In the genomic region with DNA sequence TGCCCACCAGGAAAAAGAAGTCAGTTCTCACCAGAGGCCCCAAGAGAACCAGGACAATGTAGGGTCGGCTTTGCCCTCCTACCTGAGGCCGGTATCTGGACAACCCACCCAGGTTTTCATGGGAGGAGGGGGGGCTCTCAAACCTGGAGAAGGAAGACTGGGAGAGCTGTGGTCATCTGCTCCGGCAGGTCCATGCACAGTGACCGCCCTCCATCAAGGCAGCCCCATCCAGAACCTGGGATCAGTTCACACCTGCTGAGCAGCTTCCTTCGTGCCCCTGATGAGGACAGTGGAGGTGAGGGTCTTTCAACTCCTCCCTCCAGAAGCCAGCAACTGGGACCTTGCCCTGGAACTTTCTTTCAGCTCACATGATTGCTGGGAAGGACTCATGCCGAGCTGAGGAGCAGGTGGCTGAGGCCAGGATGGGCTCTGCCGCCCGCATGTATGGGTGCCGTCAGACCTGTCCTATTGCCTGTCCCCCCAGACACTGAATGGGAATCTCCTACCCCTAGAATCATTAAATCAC, we compare ENCODE assay signal across 39 cellular contexts. TPM values are rescaled to one million over a fixed set of nuclear protein-coding genes. Genes with fewer than 3 reads are reported as not detected.
"Had no signal": no experiment of that assay in that cellular context is flagged by ENCODE, and none has a peak within 500 bp of the region (broad histone marks: within the 10 kb centered on the region; RNA-seq: fewer than 3 reads in every experiment).

No MANE protein-coding gene starts in this region.

- H3K9me3 ChIP-seq: ascending aorta had no signal

- H3K36me3 Mint-ChIP-seq: activated CD4-positive, alpha-beta memory T cell treated with anti-CD3 and anti-CD28 coated beads for 36 hours; activated naive CD4-positive, alpha-beta T cell treated with anti-CD3 and anti-CD28 coated beads, Interleukin-2, amount 50 U/mL, for 24 hours; activated naive CD8-positive, alpha-beta T cell; brain had no signal

- H3K27ac ChIP-seq: ascending aorta, cardiac muscle cell, VCaP had no signal

- ATAC-seq: activated CD8-positive, alpha-beta T cell treated with anti-CD3 and anti-CD28 coated beads for 36 hours; activated naive CD8-positive, alpha-beta T cell treated with anti-CD3 and anti-CD28 coated beads, Interleukin-2, amount 50 U/mL, for 24 hours; activated T-cell treated with anti-CD3 and anti-CD28 coated beads, Interleukin-2, amount 50 U/mL, for 4 hours; activated T-cell treated with anti-CD3 and anti-CD28 coated beads, Interleukin-2, amount 50 U/mL, for 72 hours; activated T-helper 17 cell treated with anti-CD3 and anti-CD28 coated beads, Interleukin-2, amount 50 U/mL, for 72 hours had no signal

- H3K9me3 Mint-ChIP-seq: activated naive CD4-positive, alpha-beta T cell treated with anti-CD3 and anti-CD28 coated beads, Interleukin-2, amount 50 U/mL, for 24 hours; activated T-cell treated with anti-CD3 and anti-CD28 coated beads, Interleukin-2, amount 50 U/mL, for 4 hours had no signal

- H3K36me3 ChIP-seq: ascending aorta, cardiac muscle cell had no signal

- DNase-seq: activated B cell treated with CpG ODN at 0.5 μM for 24 hours; activated CD4-positive, alpha-beta memory T cell treated with anti-CD3 and anti-CD28 coated beads for 36 hours; activated CD4-positive, alpha-beta T cell treated with anti-CD3 and anti-CD28 coated beads for 4 hours; activated CD4-positive, alpha-beta T cell treated with anti-CD3 and anti-CD28 coated beads, Interleukin-2, amount 10 ng/mL, durations not matched to agents 24 days and 14 days; activated CD4-positive, alpha-beta T cell treated with anti-CD3 and anti-CD28 coated beads, Interleukin-2, amount 50 U/mL, for 1 hour; activated CD4-positive, alpha-beta T cell treated with anti-CD3 and anti-CD28 coated beads, Interleukin-2, amount 50 U/mL, for 4 hours; activated CD4-positive, CD25-positive, alpha-beta regulatory T cell treated with anti-CD3 and anti-CD28 coated beads, Interleukin-2, amount 50 U/mL, for 72 hours; activated CD8-positive, alpha-beta memory T cell treated with anti-CD3 and anti-CD28 coated beads, Interleukin-2, amount 50 U/mL, for 4 hours; activated CD8-positive, alpha-beta T cell treated with anti-CD3 and anti-CD28 coated beads for 36 hours; activated effector memory CD4-positive, alpha-beta T cell treated with anti-CD3 and anti-CD28 coated beads, Interleukin-2, amount 50 U/mL, for 16 hours; activated gamma-delta T cell treated with Interleukin-2 at 50 U/mL for 16 hours; activated naive CD4-positive, alpha-beta T cell; activated naive CD4-positive, alpha-beta T cell treated with anti-CD3 and anti-CD28 coated beads, Interleukin-2, amount 10 ng/mL, durations not matched to agents 7 days and 5 days; activated naive CD8-positive, alpha-beta T cell treated with anti-CD3 and anti-CD28 coated beads, Interleukin-2, amount 10 ng/mL, durations not matched to agents 7 days and 5 days; activated naive CD8-positive, alpha-beta T cell treated with anti-CD3 and anti-CD28 coated beads, Interleukin-2, amount 50 U/mL, for 24 hours; activated T-cell treated with anti-CD3 and anti-CD28 coated beads for 4 hours; activated T-cell treated with anti-CD3 and anti-CD28 coated beads, Interleukin-2, amount 50 U/mL, for 1 hour; activated T-cell treated with anti-CD3 and anti-CD28 coated beads, Interleukin-2, amount 50 U/mL, for 4 hours; activated T-cell treated with anti-CD3 and anti-CD28 coated beads, Interleukin-2, amount 50 U/mL, for 72 hours; amygdala; anterior cingulate cortex; caudate nucleus; cerebellar nuclear complex; T-helper 1 cell; T-helper 2 cell; T-helper 9 cell had no signal

- H3K4me1 ChIP-seq: ascending aorta had no signal

- H3K4me1 Mint-ChIP-seq: activated B cell treated with CpG ODN at 0.5 μM for 24 hours; activated CD4-positive, alpha-beta T cell treated with anti-CD3 and anti-CD28 coated beads, Interleukin-2, amount 10 ng/mL, durations not matched to agents 24 days and 14 days; activated naive CD4-positive, alpha-beta T cell treated with anti-CD3 and anti-CD28 coated beads, Interleukin-2, amount 10 ng/mL, durations not matched to agents 7 days and 5 days; activated naive CD4-positive, alpha-beta T cell treated with anti-CD3 and anti-CD28 coated beads, Interleukin-2, amount 50 U/mL, for 24 hours; activated naive CD8-positive, alpha-beta T cell treated with anti-CD3 and anti-CD28 coated beads, Interleukin-2, amount 10 ng/mL, durations not matched to agents 7 days and 5 days; central memory CD8-positive, alpha-beta T cell had no signal

- H3K27me3 ChIP-seq: ascending aorta, cardiac muscle cell had no signal

- H3K4me3 Mint-ChIP-seq: activated B cell treated with CpG ODN at 0.5 μM for 24 hours; activated CD4-positive, alpha-beta memory T cell treated with anti-CD3 and anti-CD28 coated beads for 36 hours; activated CD4-positive, alpha-beta T cell treated with anti-CD3 and anti-CD28 coated beads, Interleukin-2, amount 10 ng/mL, durations not matched to agents 24 days and 14 days; activated CD8-positive, alpha-beta T cell treated with anti-CD3 and anti-CD28 coated beads for 36 hours; activated naive CD4-positive, alpha-beta T cell treated with anti-CD3 and anti-CD28 coated beads, Interleukin-2, amount 10 ng/mL, durations not matched to agents 7 days and 5 days; activated naive CD4-positive, alpha-beta T cell treated with anti-CD3 and anti-CD28 coated beads, Interleukin-2, amount 50 U/mL, for 24 hours; activated naive CD8-positive, alpha-beta T cell; activated naive CD8-positive, alpha-beta T cell treated with anti-CD3 and anti-CD28 coated beads, Interleukin-2, amount 10 ng/mL, durations not matched to agents 7 days and 5 days; activated naive CD8-positive, alpha-beta T cell treated with anti-CD3 and anti-CD28 coated beads, Interleukin-2, amount 50 U/mL, for 24 hours; activated T-cell treated with anti-CD3 and anti-CD28 coated beads, Interleukin-2, amount 50 U/mL, for 4 hours; activated T-cell treated with anti-CD3 and anti-CD28 coated beads, Interleukin-2, amount 50 U/mL, for 72 hours; activated T-helper 1 cell treated with anti-CD3 and anti-CD28 coated beads, Interleukin-12 subunit alpha, Interleukin-12 subunit beta, Interleukin-2, Interleukin-4 antibody, amounts not matched to agents 30 ng/mL and 10 ng/mL and 1 ng/mL, durations not matched to agents 14 hours and 24 hours and 36 hours; activated T-helper 17 cell treated with anti-CD3 and anti-CD28 coated beads, Interleukin-2, amount 50 U/mL, for 72 hours; brain; central memory CD8-positive, alpha-beta T cell; T-helper 1 cell treated with Interleukin-12 subunit alpha and Interleukin-12 subunit beta and Interleukin-4 antibody, amounts not matched to agents 30 μg/mL and 1 μg/mL, for 36 hours; T-helper 2 cell treated with Interferon-gamma antibody and Interleukin-4, amounts not matched to agents 5 μg/mL and 100 μg/mL, for 36 hours had no signal

- H3K4me3 ChIP-seq: ascending aorta, cardiac muscle cell had no signal

- H3K27ac Mint-ChIP-seq: activated B cell treated with CpG ODN at 0.5 μM for 24 hours; activated CD4-positive, alpha-beta memory T cell treated with anti-CD3 and anti-CD28 coated beads for 36 hours; activated CD4-positive, alpha-beta T cell treated with anti-CD3 and anti-CD28 coated beads, Interleukin-2, amount 10 ng/mL, durations not matched to agents 24 days and 14 days; activated CD8-positive, alpha-beta T cell treated with anti-CD3 and anti-CD28 coated beads for 36 hours; activated naive CD4-positive, alpha-beta T cell treated with anti-CD3 and anti-CD28 coated beads, Interleukin-2, amount 10 ng/mL, durations not matched to agents 7 days and 5 days; activated naive CD4-positive, alpha-beta T cell treated with anti-CD3 and anti-CD28 coated beads, Interleukin-2, amount 50 U/mL, for 24 hours; activated naive CD8-positive, alpha-beta T cell; activated naive CD8-positive, alpha-beta T cell treated with anti-CD3 and anti-CD28 coated beads, Interleukin-2, amount 10 ng/mL, durations not matched to agents 7 days and 5 days; activated naive CD8-positive, alpha-beta T cell treated with anti-CD3 and anti-CD28 coated beads, Interleukin-2, amount 50 U/mL, for 24 hours; activated T-cell treated with anti-CD3 and anti-CD28 coated beads, Interleukin-2, amount 50 U/mL, for 72 hours; activated T-helper 1 cell treated with anti-CD3 and anti-CD28 coated beads, Interleukin-12 subunit alpha, Interleukin-12 subunit beta, Interleukin-2, Interleukin-4 antibody, amounts not matched to agents 30 ng/mL and 10 ng/mL and 1 ng/mL, durations not matched to agents 14 hours and 24 hours and 36 hours; activated T-helper 17 cell treated with anti-CD3 and anti-CD28 coated beads, Interleukin-2, amount 50 U/mL, for 72 hours; brain; T-helper 1 cell treated with Interleukin-12 subunit alpha and Interleukin-12 subunit beta and Interleukin-4 antibody, amounts not matched to agents 30 μg/mL and 1 μg/mL, for 36 hours; T-helper 2 cell treated with Interferon-gamma antibody and Interleukin-4, amounts not matched to agents 5 μg/mL and 100 μg/mL, for 36 hours had no signal

- H3K27me3 Mint-ChIP-seq: activated B cell treated with CpG ODN at 0.5 μM for 24 hours; activated CD4-positive, alpha-beta memory T cell treated with anti-CD3 and anti-CD28 coated beads for 36 hours; activated CD4-positive, alpha-beta T cell treated with anti-CD3 and anti-CD28 coated beads, Interleukin-2, amount 10 ng/mL, durations not matched to agents 24 days and 14 days; activated CD8-positive, alpha-beta T cell treated with anti-CD3 and anti-CD28 coated beads for 36 hours; activated naive CD8-positive, alpha-beta T cell; activated naive CD8-positive, alpha-beta T cell treated with anti-CD3 and anti-CD28 coated beads, Interleukin-2, amount 50 U/mL, for 24 hours had no signal

RNA-seq across cellular contexts. Expression of a gene that starts 20.8 kb away (rescaled TPM):
- total RNA-seq: activated B cell treated with CpG ODN at 0.5 μM for 24 hours; activated CD4-positive, alpha-beta memory T cell treated with anti-CD3 and anti-CD28 coated beads for 36 hours; activated CD4-positive, alpha-beta T cell treated with anti-CD3 and anti-CD28 coated beads, Interleukin-2, amount 10 ng/mL, durations not matched to agents 24 days and 14 days; activated CD8-positive, alpha-beta memory T cell treated with anti-CD3 and anti-CD28 coated beads for 36 hours; activated CD8-positive, alpha-beta T cell treated with anti-CD3 and anti-CD28 coated beads for 36 hours; activated naive CD8-positive, alpha-beta T cell treated with anti-CD3 and anti-CD28 coated beads, Interleukin-2, amount 10 ng/mL, durations not matched to agents 7 days and 5 days; activated T-cell treated with anti-CD3 and anti-CD28 coated beads, Interleukin-2, amount 50 U/mL, for 4 hours; activated T-cell treated with anti-CD3 and anti-CD28 coated beads, Interleukin-2, amount 50 U/mL, for 72 hours; activated T-helper 1 cell treated with anti-CD3 and anti-CD28 coated beads, Interleukin-12 subunit alpha, Interleukin-12 subunit beta, Interleukin-2, Interleukin-4 antibody, amounts not matched to agents 30 ng/mL and 10 ng/mL and 1 ng/mL, durations not matched to agents 14 hours and 24 hours and 36 hours; activated T-helper 17 cell treated with anti-CD3 and anti-CD28 coated beads, Interleukin-2, amount 50 U/mL, for 72 hours; ascending aorta had no signal

RNA-seq across cellular contexts. Expression of a gene that starts 49.1 kb away (rescaled TPM):
- total RNA-seq: activated B cell treated with CpG ODN at 0.5 μM for 24 hours, bronchial epithelial cell had no signal
